Comparison of ENCODE assay signal across 23 cellular contexts in the genomic region with DNA sequence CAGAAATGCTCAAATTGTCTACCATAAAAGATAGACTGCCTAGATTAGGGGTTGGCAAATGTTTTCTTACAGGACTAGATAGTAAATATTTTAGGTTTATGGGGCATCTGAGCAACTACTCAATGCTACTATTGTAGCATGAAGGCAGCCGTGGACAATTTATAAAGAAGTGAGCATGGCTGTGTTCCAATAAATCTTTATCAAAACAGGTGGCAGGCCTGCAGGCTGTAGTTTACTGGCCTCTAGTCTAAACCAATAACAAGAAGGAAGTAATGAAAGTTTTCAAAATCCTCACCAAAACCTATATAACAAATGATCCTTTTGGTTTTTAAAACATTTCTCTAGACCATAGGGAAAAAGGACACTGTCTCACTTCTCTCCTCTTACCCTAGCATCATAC.
DNase-seq lines count a peak whose midpoint lies in the region; ATAC-seq, FAIRE-seq and TF ChIP-seq lines count a peak whose summit lies in the region.
"Had no signal": no experiment of that assay in that cellular context is flagged by ENCODE, and none has a peak within 500 bp of the region (broad histone marks: within the 10 kb centered on the region; RNA-seq: fewer than 3 reads in every experiment).

No MANE protein-coding gene starts in this region.

- TF ChIP-seq CTCF in K562 (IDR thresholded peaks at IDR 0.05 in 2 of 3, conservative IDR thresholded peaks at IDR 0.05 in 1 of 3; ENCODE audit: insufficient read depth in 2 of 3, low read depth in 1 of 3, low read length in 3 of 3) = no peak
- TF ChIP-seq CTCF in GM13977 (IDR thresholded peaks at IDR 0.05; ENCODE audit: extremely low read depth, insufficient read depth, missing control alignments) = no peak

- no peak overlapping the region for H3K4ac ChIP-seq in trophoblast cell (ENCODE audit: low read depth, low read length)

- H3K9ac ChIP-seq in K562 (ENCODE audit: insufficient read depth in 1 of 2, low read depth in 2 of 2, low read length in 2 of 2) (no peak overlapping the region), trophoblast cell (ENCODE audit: low read length) (no peak overlapping the region)

- intact Hi-C loops in CD4-positive, alpha-beta memory T cell (cut with micrococcal nuclease) = no loop called here
- intact Hi-C loops in K562 (cut with micrococcal nuclease) = no loop called here

- no peak for FAIRE-seq in K562 (lab: Jason Lieb, UNC)
- FAIRE-seq: A549, G401.6 had no signal

- peaks cover 39% of the 10 kb centered on the region for H3K4me1 ChIP-seq in CD4-positive, alpha-beta memory T cell (ENCODE audit: insufficient read depth, low read length)
- peaks cover 2 to 21% of the 10 kb centered on the region in 2 experiments; a peak in 4 of 5 replicates for H3K4me1 ChIP-seq in K562 (replicated peaks in 1 of 2; ENCODE audit: control insufficient read depth in 2 of 2, insufficient read depth in 2 of 2, low read length in 2 of 2)
- no peaks in the 10 kb centered on the region for H3K4me1 ChIP-seq in trophoblast cell (ENCODE audit: control insufficient read depth in 1 of 2, insufficient read depth in 2 of 2, low read length in 2 of 2)
- H3K4me1 ChIP-seq: A549, Peyer's patch, SJSA1 had no signal

- no peak overlapping the region for H3K4me3 ChIP-seq in CD4-positive, alpha-beta memory T cell (ENCODE audit: low read length in 2 of 2)
- H3K4me3 ChIP-seq in K562 (no peak overlapping the region), trophoblast cell (ENCODE audit: low read depth, low read length) (no peak overlapping the region)
- H3K4me3 ChIP-seq: A549, GM23338, HAP-1, Peyer's patch, SJSA1 had no signal

- H3K9me3 Mint-ChIP-seq in CD4-positive, alpha-beta memory T cell = no peaks in the 10 kb centered on the region
- no peaks in the 10 kb centered on the region for H3K9me3 Mint-ChIP-seq in stimulated activated effector memory CD8-positive, alpha-beta T cell treated with anti-CD3 and anti-CD28 coated beads, Interleukin-12 subunit alpha, Interleukin-12 subunit beta, amount 100 ng/mL, for 72 hours
- H3K9me3 Mint-ChIP-seq in activated naive CD8-positive, alpha-beta T cell treated with anti-CD3 and anti-CD28 coated beads, Interleukin-2, amount 50 U/mL, for 24 hours = no peaks in the 10 kb centered on the region
- H3K9me3 Mint-ChIP-seq: GM23338 had no signal

- no peak for ATAC-seq in K562
- ATAC-seq in stimulated activated effector memory CD8-positive, alpha-beta T cell treated with anti-CD3 and anti-CD28 coated beads, Interleukin-12 subunit alpha, Interleukin-12 subunit beta, amount 100 ng/mL, for 72 hours = no peak
- no peak for ATAC-seq in activated naive CD8-positive, alpha-beta T cell treated with anti-CD3 and anti-CD28 coated beads, Interleukin-2, amount 50 U/mL, for 24 hours
- ATAC-seq: A549, GM23338, Right ventricle myocardium inferior had no signal

- H3K18ac ChIP-seq in trophoblast cell (ENCODE audit: low read length) = no peak overlapping the region

- H2BK12ac ChIP-seq in trophoblast cell (ENCODE audit: low read length) = no peak overlapping the region

- POLR2A ChIA-PET in CD4-positive, alpha-beta memory T cell (lab: Charles Lee; ENCODE audit: partially characterized antibody) = no interaction called here
- POLR2A ChIA-PET in K562 (lab: Yijun Ruan, JAX) = interaction anchor here (1.8 kb wide), 1 partner anchor 11 kb away, joined by 3 read pairs; no protein-coding TSS in a partner anchor

- no peaks in the 10 kb centered on the region for H3K9me3 ChIP-seq in CD4-positive, alpha-beta memory T cell (ENCODE audit: control insufficient read depth in 1 of 2, low read length in 2 of 2)
- no peaks in the 10 kb centered on the region for H3K9me3 ChIP-seq in K562 (replicated peaks; ENCODE audit: control insufficient read depth, insufficient read depth, low read depth, low read length)
- H3K9me3 ChIP-seq in trophoblast cell (ENCODE audit: insufficient read depth, low read depth, low read length) = no peaks in the 10 kb centered on the region
- H3K9me3 ChIP-seq: A549, HAP-1, Peyer's patch, SJSA1 had no signal

- H3K9me1 ChIP-seq in K562 (ENCODE audit: control insufficient read depth, insufficient read depth, low read length) = no peaks in the 10 kb centered on the region

- no peak for TF ChIP-seq POLR2A in K562 (conservative IDR thresholded peaks at IDR 0.05)

- H3K27me3 ChIP-seq in CD4-positive, alpha-beta memory T cell (ENCODE audit: insufficient read depth, low read length) = no peaks in the 10 kb centered on the region
- H3K27me3 ChIP-seq in K562 (ENCODE audit: control insufficient read depth in 2 of 2, insufficient read depth in 2 of 2, low read length in 2 of 2) (no peaks in the 10 kb centered on the region), trophoblast cell (ENCODE audit: insufficient read depth, low read length) (no peaks in the 10 kb centered on the region)
- H3K27me3 ChIP-seq: Peyer's patch had no signal

- peaks cover 2% of the 10 kb centered on the region in 2 donors for H3K36me3 Mint-ChIP-seq in CD4-positive, alpha-beta memory T cell
- no peaks in the 10 kb centered on the region for H3K36me3 Mint-ChIP-seq in stimulated activated effector memory CD8-positive, alpha-beta T cell treated with anti-CD3 and anti-CD28 coated beads, Interleukin-12 subunit alpha, Interleukin-12 subunit beta, amount 100 ng/mL, for 72 hours
- H3K36me3 Mint-ChIP-seq in activated naive CD8-positive, alpha-beta T cell treated with anti-CD3 and anti-CD28 coated beads, Interleukin-2, amount 50 U/mL, for 24 hours (ENCODE audit: low read depth) = peaks cover 6% of the 10 kb centered on the region
- H3K36me3 Mint-ChIP-seq: CD4-positive, CD25-positive, alpha-beta regulatory T cell had no signal

- WGBS in K562 (ENCODE audit: insufficient coverage, low coverage, missing lambda C conversion rate) = 22% methylated on average over 1 of the region's 1 CpG
- no CpG with 5 or more reads among the region's 1 CpG for WGBS in trophoblast cell (ENCODE audit: extremely low coverage, insufficient coverage, insufficient read length)

- in situ Hi-C loops in K562 (cut with MboI) (no loop called here), GM13977 (cut with MboI; ENCODE audit: low pct_unique_long_range_greater_than_20kb, low sequenced_read_pairs, unreplicated experiment) (no loop called here)

- no peak for TF ChIP-seq RAD21 in K562 (CRISPR knock-in tag; conservative IDR thresholded peaks at IDR 0.05 in 1 of 2, IDR thresholded peaks at IDR 0.05 in 1 of 2)

- no peaks in the 10 kb centered on the region for H3K36me3 ChIP-seq in CD4-positive, alpha-beta memory T cell (ENCODE audit: insufficient read depth, low read length)
- H3K36me3 ChIP-seq in K562 (ENCODE audit: control insufficient read depth, insufficient read depth, low read length) (peaks cover 38% of the 10 kb centered on the region; the same call in 2 of the 3 replicates), trophoblast cell (ENCODE audit: control insufficient read depth in 1 of 2, insufficient read depth in 2 of 2, low read length in 2 of 2) (no peaks in the 10 kb centered on the region)
- H3K36me3 ChIP-seq: HAP-1, Peyer's patch, SJSA1 had no signal

- DNase-seq in CD4-positive, alpha-beta memory T cell = no peak
- DNase-seq in OCI-M1 (lab: John Stamatoyannopoulos, UW) (peak; percentile 20), K562 (ENCODE audit: extremely low read depth in 1 of 4, low spot score in 3 of 4) (no peak), GM13977 (ENCODE audit: low spot score) (no peak), trophoblast cell (no peak), activated gamma-delta T cell treated with Interleukin-2 at 50 U/mL for 16 hours (no peak)
- no peak for DNase-seq in stimulated activated effector memory CD8-positive, alpha-beta T cell treated with anti-CD3 and anti-CD28 coated beads, Interleukin-12 subunit alpha, Interleukin-12 subunit beta, amount 100 ng/mL, for 72 hours (ENCODE audit: low spot score in 2 of 2)
- no peak for DNase-seq in activated naive CD8-positive, alpha-beta T cell treated with anti-CD3 and anti-CD28 coated beads, Interleukin-2, amount 50 U/mL, for 24 hours
- DNase-seq: Calu3; CD4-positive, CD25-positive, alpha-beta regulatory T cell; DMS153; KG1; NCI-H1092 treated with DMSO at 0.1 percent for 48 hours; NCI-H1436 treated with DMSO at 0.1 percent for 48 hours; NCI-H1930; NCI-H748 treated with DMSO at 0.1 percent for 48 hours; Peyer's patch had no signal

- peaks cover 95% of the 10 kb centered on the region for H3K79me2 ChIP-seq in K562 (ENCODE audit: control insufficient read depth, insufficient read depth, low read length)
- H3K79me2 ChIP-seq in trophoblast cell (ENCODE audit: control insufficient read depth, insufficient read depth, low read length, poor library complexity) = no peaks in the 10 kb centered on the region

- H2AFZ ChIP-seq in K562 (ENCODE audit: low read depth, low read length) (no peak overlapping the region), trophoblast cell (ENCODE audit: insufficient read depth, low read length, poor library complexity) (no peak overlapping the region)
- H2AFZ ChIP-seq: GM23338 had no signal

- no peak overlapping the region for H3K4me3 Mint-ChIP-seq in CD4-positive, alpha-beta memory T cell
- no peak overlapping the region for H3K4me3 Mint-ChIP-seq in stimulated activated effector memory CD8-positive, alpha-beta T cell treated with anti-CD3 and anti-CD28 coated beads, Interleukin-12 subunit alpha, Interleukin-12 subunit beta, amount 100 ng/mL, for 72 hours
- no peak overlapping the region for H3K4me3 Mint-ChIP-seq in activated naive CD8-positive, alpha-beta T cell treated with anti-CD3 and anti-CD28 coated beads, Interleukin-2, amount 50 U/mL, for 24 hours
- H3K4me3 Mint-ChIP-seq: CD4-positive, CD25-positive, alpha-beta regulatory T cell; GM23338 had no signal

- TF ChIP-seq EP300 in K562 (IDR thresholded peaks at IDR 0.05; ENCODE audit: low read length) = no peak

- no peak overlapping the region for H2BK5ac ChIP-seq in trophoblast cell (ENCODE audit: low read depth, low read length, poor library complexity)

- H4K91ac ChIP-seq in trophoblast cell (ENCODE audit: low read depth, low read length) = no peak overlapping the region

- BruUV-seq in K562 (replicated peaks; lab: Mats Ljungman, UMichigan) = no TSS peak

- H3K4me2 ChIP-seq in K562 (ENCODE audit: insufficient read depth, low read length) = no peak overlapping the region
- no peak overlapping the region for H3K4me2 ChIP-seq in trophoblast cell (ENCODE audit: low read length)
- H3K4me2 ChIP-seq: A549, GM23338 had no signal

- H3K27ac Mint-ChIP-seq in CD4-positive, alpha-beta memory T cell = peak overlapping the region in 4 of 7 donors; percentile 0 to 83 (median 64)
- H3K27ac Mint-ChIP-seq in stimulated activated effector memory CD8-positive, alpha-beta T cell treated with anti-CD3 and anti-CD28 coated beads, Interleukin-12 subunit alpha, Interleukin-12 subunit beta, amount 100 ng/mL, for 72 hours = peak overlapping the region; percentile 14
- H3K27ac Mint-ChIP-seq in activated naive CD8-positive, alpha-beta T cell treated with anti-CD3 and anti-CD28 coated beads, Interleukin-2, amount 50 U/mL, for 24 hours = no peak overlapping the region
- H3K27ac Mint-ChIP-seq: GM23338 had no signal

- H3K23ac ChIP-seq in trophoblast cell (ENCODE audit: low read length) = no peak overlapping the region

- no peak overlapping the region for H3K27ac ChIP-seq in CD4-positive, alpha-beta memory T cell (ENCODE audit: low read depth, low read length)
- H3K27ac ChIP-seq in K562 (ENCODE audit: extremely low read depth, low read depth, low read length) (no peak overlapping the region), trophoblast cell (ENCODE audit: low read depth, low read length) (no peak overlapping the region)
- H3K27ac ChIP-seq: A549, Peyer's patch, SJSA1 had no signal

- no peak overlapping the region for H2BK120ac ChIP-seq in trophoblast cell (ENCODE audit: insufficient read depth, low read length, poor library complexity)

- no peak overlapping the region for H4K8ac ChIP-seq in trophoblast cell (ENCODE audit: low read depth, low read length)

- CTCF ChIA-PET in CD4-positive, alpha-beta memory T cell (lab: Charles Lee; ENCODE audit: partially characterized antibody) = interaction anchor here (2.2 kb wide), 1 partner anchor 137 kb away, joined by 5 read pairs; no protein-coding TSS in a partner anchor
- CTCF ChIA-PET in K562 (lab: Yijun Ruan, JAX; ENCODE audit: low intra/inter-chr PET ratio) = no interaction called here

- H4K12ac ChIP-seq in trophoblast cell (ENCODE audit: low read depth, low read length) = no peak overlapping the region

- no peak overlapping the region for H2AK5ac ChIP-seq in trophoblast cell (ENCODE audit: low read length)

- H4K20me1 ChIP-seq in K562 (replicated peaks; ENCODE audit: control insufficient read depth, insufficient read depth, low read length) = 0 out of 2 replicates have a peak, but pooled peaks cover 7% of the 10 kb centered on the region

- no peaks in the 10 kb centered on the region for H3K79me1 ChIP-seq in trophoblast cell (ENCODE audit: low read length)

- H3K14ac ChIP-seq in trophoblast cell (ENCODE audit: low read length) = no peak overlapping the region

- no peaks in the 10 kb centered on the region for H3K27me3 Mint-ChIP-seq in CD4-positive, alpha-beta memory T cell
- no peaks in the 10 kb centered on the region for H3K27me3 Mint-ChIP-seq in activated naive CD8-positive, alpha-beta T cell treated with anti-CD3 and anti-CD28 coated beads, Interleukin-2, amount 50 U/mL, for 24 hours
- H3K27me3 Mint-ChIP-seq: CD4-positive, CD25-positive, alpha-beta regulatory T cell had no signal

- H3K4me1 Mint-ChIP-seq in CD4-positive, alpha-beta memory T cell = peaks cover 40 to 55% (median 53%) of the 10 kb centered on the region in 4 donors
- peaks cover 32% of the 10 kb centered on the region for H3K4me1 Mint-ChIP-seq in stimulated activated effector memory CD8-positive, alpha-beta T cell treated with anti-CD3 and anti-CD28 coated beads, Interleukin-12 subunit alpha, Interleukin-12 subunit beta, amount 100 ng/mL, for 72 hours
- H3K4me1 Mint-ChIP-seq in activated naive CD8-positive, alpha-beta T cell treated with anti-CD3 and anti-CD28 coated beads, Interleukin-2, amount 50 U/mL, for 24 hours = peaks cover 59% of the 10 kb centered on the region
- H3K4me1 Mint-ChIP-seq: GM23338 had no signal
